ENCODE assay signal across 9 cellular contexts in the genomic region with DNA sequence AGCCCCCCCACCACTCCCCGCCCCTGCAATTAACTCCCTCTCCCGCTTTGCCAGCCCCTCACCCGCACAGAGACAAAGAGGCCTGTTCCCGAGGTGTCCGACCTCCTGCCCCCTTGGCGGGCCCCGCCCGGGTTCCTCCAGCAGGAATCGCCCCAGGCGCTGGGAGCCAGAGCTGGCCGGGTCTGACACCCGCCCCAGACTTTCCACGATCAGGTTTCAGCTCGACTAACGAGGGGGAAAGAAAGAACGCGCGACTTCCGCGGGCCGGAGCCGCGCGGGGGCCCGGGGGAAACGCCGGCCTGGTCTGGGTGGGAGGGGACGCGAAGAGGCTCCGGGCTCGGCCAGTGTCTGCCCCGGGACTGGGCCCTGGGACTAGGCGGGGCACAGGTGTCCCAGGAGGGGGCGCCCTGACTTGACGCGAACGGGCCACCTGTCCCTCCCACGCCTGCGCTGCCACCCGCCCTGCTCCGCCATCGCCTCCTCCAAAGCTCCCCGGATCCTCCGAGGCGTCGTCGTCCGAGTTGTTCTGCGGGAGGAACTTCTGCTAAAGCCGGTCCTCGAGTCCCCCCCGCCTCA. TPM values are rescaled to one million over a fixed set of nuclear protein-coding genes. Genes with fewer than 3 reads are reported as not detected.
A peak's percentile ranks its signal among the peaks of the same experiment; 100 is the strongest.
DNase-seq lines count a peak whose midpoint lies in the region; ATAC-seq, FAIRE-seq and TF ChIP-seq lines count a peak whose summit lies in the region.
"Had no signal": no experiment of that assay in that cellular context is flagged by ENCODE, and none has a peak within 500 bp of the region (broad histone marks: within the 10 kb centered on the region; RNA-seq: fewer than 3 reads in every experiment).

No MANE protein-coding gene starts in this region.

- no peak for TF ChIP-seq POLR2A in endothelial cell of umbilical vein (IDR thresholded peaks at IDR 0.05; ENCODE audit: low read depth, low read length)

- in situ Hi-C loops in GM13977 (cut with MboI; ENCODE audit: low pct_unique_long_range_greater_than_20kb, low sequenced_read_pairs, unreplicated experiment) = no loop called here

- peak overlapping the region; percentile 7 for H2AFZ ChIP-seq in endothelial cell of umbilical vein (ENCODE audit: low read depth, low read length)

- DNase-seq in 8988T (peak; percentile 88), GM13977 (ENCODE audit: low spot score) (peak; percentile 69), endothelial cell of umbilical vein (ENCODE audit: low read depth, low spot score) (peak; percentile 16), H4 (ENCODE audit: low spot score) (no peak)
- peak; percentile 65 for DNase-seq in activated CD4-positive, alpha-beta T cell treated with anti-CD3 and anti-CD28 coated beads, Interleukin-2, amount 10 ng/mL, durations not matched to agents 24 days and 14 days
- DNase-seq in stimulated activated naive CD8-positive, alpha-beta T cell treated with anti-CD3 and anti-CD28 coated beads, Interleukin-15, amount 100 ng/mL, for 72 hours = peak; percentile 39 to 42

- peaks cover 30% of the 10 kb centered on the region for H3K27me3 Mint-ChIP-seq in IgD-negative memory B cell
- peaks cover 47% of the 10 kb centered on the region for H3K27me3 Mint-ChIP-seq in activated CD4-positive, alpha-beta T cell treated with anti-CD3 and anti-CD28 coated beads, Interleukin-2, amount 10 ng/mL, durations not matched to agents 24 days and 14 days
- peaks cover 81% of the 10 kb centered on the region for H3K27me3 Mint-ChIP-seq in stimulated activated naive CD8-positive, alpha-beta T cell treated with anti-CD3 and anti-CD28 coated beads, Interleukin-15, amount 100 ng/mL, for 72 hours

- H3K4me3 Mint-ChIP-seq in IgD-negative memory B cell = peak overlapping the region in 3 of 4 donors; percentile 63 to 73 (median 71)
- no peak overlapping the region for H3K4me3 Mint-ChIP-seq in activated CD4-positive, alpha-beta T cell treated with anti-CD3 and anti-CD28 coated beads, Interleukin-2, amount 10 ng/mL, durations not matched to agents 24 days and 14 days
- peak overlapping the region; percentile 59 to 62 for H3K4me3 Mint-ChIP-seq in stimulated activated naive CD8-positive, alpha-beta T cell treated with anti-CD3 and anti-CD28 coated beads, Interleukin-15, amount 100 ng/mL, for 72 hours

- no peaks in the 10 kb centered on the region for H3K4me1 ChIP-seq in endothelial cell of umbilical vein (ENCODE audit: control insufficient read depth, extremely low read depth, insufficient read depth, low read length)
- H3K4me1 ChIP-seq in mucosa of stomach (ENCODE audit: control insufficient read depth, insufficient read depth, low read length) = peaks cover 21% of the 10 kb centered on the region

- H3K9ac ChIP-seq in endothelial cell of umbilical vein (replicated peaks; ENCODE audit: extremely low read depth, insufficient read depth, low read length) (peak overlapping the region; percentile 35), mucosa of stomach (ENCODE audit: low read length) (peak overlapping the region; percentile 48)

- no peak for FAIRE-seq in endothelial cell of umbilical vein (lab: Jason Lieb, UNC)
- FAIRE-seq: frontal cortex had no signal

- H3K4me1 Mint-ChIP-seq in IgD-negative memory B cell = peaks cover 0 to 1% (median 0%) of the 10 kb centered on the region in 3 donors
- no peaks in the 10 kb centered on the region for H3K4me1 Mint-ChIP-seq in activated CD4-positive, alpha-beta T cell treated with anti-CD3 and anti-CD28 coated beads, Interleukin-2, amount 10 ng/mL, durations not matched to agents 24 days and 14 days
- peaks cover 12% of the 10 kb centered on the region for H3K4me1 Mint-ChIP-seq in stimulated activated naive CD8-positive, alpha-beta T cell treated with anti-CD3 and anti-CD28 coated beads, Interleukin-15, amount 100 ng/mL, for 72 hours

- H3K27me3 ChIP-seq in endothelial cell of umbilical vein (ENCODE audit: control insufficient read depth in 2 of 2, insufficient read depth in 2 of 2, low read length in 2 of 2) = peaks cover 22 to 25% of the 10 kb centered on the region in 2 experiments
- peaks cover 6% of the 10 kb centered on the region for H3K27me3 ChIP-seq in mucosa of stomach (ENCODE audit: control insufficient read depth, insufficient read depth, low read length)

- no peaks in the 10 kb centered on the region for H3K36me3 Mint-ChIP-seq in IgD-negative memory B cell
- H3K36me3 Mint-ChIP-seq in activated CD4-positive, alpha-beta T cell treated with anti-CD3 and anti-CD28 coated beads, Interleukin-2, amount 10 ng/mL, durations not matched to agents 24 days and 14 days (ENCODE audit: low read depth) = no peaks in the 10 kb centered on the region

- H4K20me1 ChIP-seq in endothelial cell of umbilical vein (replicated peaks; ENCODE audit: control insufficient read depth, extremely low read depth, insufficient read depth, low read length) = no peaks in the 10 kb centered on the region

- H3K36me3 ChIP-seq in endothelial cell of umbilical vein (ENCODE audit: control insufficient read depth in 2 of 2, extremely low read depth in 1 of 2, insufficient read depth in 2 of 2, low read length in 2 of 2) (no peaks in the 10 kb centered on the region), mucosa of stomach (ENCODE audit: control insufficient read depth, insufficient read depth, low read length) (no peaks in the 10 kb centered on the region)

- H3K27ac Mint-ChIP-seq in IgD-negative memory B cell = no peak overlapping the region
- H3K27ac Mint-ChIP-seq in activated CD4-positive, alpha-beta T cell treated with anti-CD3 and anti-CD28 coated beads, Interleukin-2, amount 10 ng/mL, durations not matched to agents 24 days and 14 days = no peak overlapping the region
- no peak overlapping the region for H3K27ac Mint-ChIP-seq in stimulated activated naive CD8-positive, alpha-beta T cell treated with anti-CD3 and anti-CD28 coated beads, Interleukin-15, amount 100 ng/mL, for 72 hours

- peaks cover 0 to 2% (median 0%) of the 10 kb centered on the region in 3 donors for H3K9me3 Mint-ChIP-seq in IgD-negative memory B cell
- H3K9me3 Mint-ChIP-seq in activated CD4-positive, alpha-beta T cell treated with anti-CD3 and anti-CD28 coated beads, Interleukin-2, amount 10 ng/mL, durations not matched to agents 24 days and 14 days = no peaks in the 10 kb centered on the region
- no peaks in the 10 kb centered on the region for H3K9me3 Mint-ChIP-seq in stimulated activated naive CD8-positive, alpha-beta T cell treated with anti-CD3 and anti-CD28 coated beads, Interleukin-15, amount 100 ng/mL, for 72 hours

- no peaks in the 10 kb centered on the region for H3K79me2 ChIP-seq in endothelial cell of umbilical vein (ENCODE audit: control insufficient read depth, insufficient read depth, low read length)

- intact Hi-C loops in activated CD4-positive, alpha-beta T cell treated with anti-CD3 and anti-CD28 coated beads, Interleukin-2, amount 10 ng/mL, durations not matched to agents 24 days and 14 days (cut with micrococcal nuclease) = no loop called here
- intact Hi-C loops in endothelial cell of umbilical vein (cut with micrococcal nuclease) = loop anchor here (2.0 kb wide), 1 partner anchor 54 kb away; no protein-coding TSS in a partner anchor

- TF ChIP-seq CTCF in GM13977 (IDR thresholded peaks at IDR 0.05; ENCODE audit: extremely low read depth, insufficient read depth, missing control alignments) (peak; percentile 53), endothelial cell of umbilical vein (IDR thresholded peaks at IDR 0.05; ENCODE audit: extremely low read depth in 1 of 2, insufficient read depth in 1 of 2, low read depth in 1 of 2, low read length in 2 of 2) (peak; percentile 16 to 48)

- BruUV-seq in endothelial cell of umbilical vein (replicated peaks; lab: Mats Ljungman, UMichigan) = no TSS peak

- peak overlapping the region; percentile 48 for H3K4me2 ChIP-seq in endothelial cell of umbilical vein (ENCODE audit: insufficient read depth, low read length)

- H3K9me1 ChIP-seq in endothelial cell of umbilical vein (replicated peaks; ENCODE audit: control insufficient read depth, extremely low read depth, insufficient read depth, low read length) = no peaks in the 10 kb centered on the region

- CTCF ChIA-PET in endothelial cell of umbilical vein (lab: Charles Lee) = interaction anchor here (1.3 to 3.2 kb wide), 5 partner anchors 9 to 92 kb away, joined by 3 to 14 read pairs (median 4); partner anchors contain the start of gene SERTAD4

- H3K9me3 ChIP-seq in endothelial cell of umbilical vein (replicated peaks; ENCODE audit: control insufficient read depth, insufficient read depth, low read length) (no peaks in the 10 kb centered on the region), mucosa of stomach (ENCODE audit: control insufficient read depth, low read length) (no peaks in the 10 kb centered on the region)

- ATAC-seq in stimulated activated naive CD8-positive, alpha-beta T cell treated with anti-CD3 and anti-CD28 coated beads, Interleukin-15, amount 100 ng/mL, for 72 hours = peak; percentile 78

- H3K27ac ChIP-seq in endothelial cell of umbilical vein (ENCODE audit: insufficient read depth, low read depth, low read length) = no peak overlapping the region

- H3K4me3 ChIP-seq in endothelial cell of umbilical vein (replicated peaks in 1 of 3; ENCODE audit: insufficient read depth in 1 of 3, low read depth in 1 of 3, low read length in 3 of 3) (peak overlapping the region in 2 of 3 experiments; percentile 5 to 31), mucosa of stomach (ENCODE audit: low read length) (peak overlapping the region; percentile 1)

- POLR2A ChIA-PET in endothelial cell of umbilical vein (lab: Charles Lee) = interaction anchor here (1.1 kb wide), 1 partner anchor 81 kb away, joined by 3 read pairs; no protein-coding TSS in a partner anchor

- dilution Hi-C loops in endothelial cell of umbilical vein (cut with MboI; ENCODE audit: extremely low pct_ligation_motif_present, low sequenced_read_pairs) = no loop called here

RNA-seq across cellular contexts. Expression of gene HHAT, which starts 36.3 kb away (rescaled TPM):
- 6.3 TPM for polyA plus RNA-seq in IgD-negative memory B cell
- 0.47 and 0.69 TPM in 2 replicates for total RNA-seq in activated CD4-positive, alpha-beta T cell treated with anti-CD3 and anti-CD28 coated beads, Interleukin-2, amount 10 ng/mL, durations not matched to agents 24 days and 14 days
- 2.4 TPM in 2 replicates for total RNA-seq in endothelial cell of umbilical vein
- polyA plus RNA-seq in endothelial cell of umbilical vein = 4.3 TPM in 2 replicates
- polyA plus RNA-seq in endothelial cell of umbilical vein (2011; cell fraction: cytosol; rRNA removed) = 2.0 and 2.6 TPM in 2 replicates
- 2.9 and 3.3 TPM in 2 replicates for polyA plus RNA-seq in endothelial cell of umbilical vein (2011; cell fraction: nucleus; rRNA removed)
- 1.0 and 1.2 TPM in 2 replicates for polyA plus RNA-seq in endothelial cell of umbilical vein (2012)
- polyA minus RNA-seq in endothelial cell of umbilical vein = 4.6 and 5.0 TPM in 2 replicates
- not detected for polyA minus RNA-seq in endothelial cell of umbilical vein (2011; cell fraction: cytosol; rRNA and poly(A)+ RNA removed)
- polyA minus RNA-seq in endothelial cell of umbilical vein (2011; cell fraction: nucleus; rRNA and poly(A)+ RNA removed) = 9.8 and 11.1 TPM in 2 replicates
- total RNA-seq in H4 (2014; rRNA removed; shearing (Covaris generic)) = 3.3 and 4.0 TPM in 2 replicates

RNA-seq across cellular contexts. Expression of gene SERTAD4, which starts 59.8 kb away (rescaled TPM):
- polyA plus RNA-seq in IgD-negative memory B cell = not detected
- total RNA-seq in activated CD4-positive, alpha-beta T cell treated with anti-CD3 and anti-CD28 coated beads, Interleukin-2, amount 10 ng/mL, durations not matched to agents 24 days and 14 days = not detected in 2 replicates
- 11.3 and 11.9 TPM in 2 replicates for total RNA-seq in endothelial cell of umbilical vein
- polyA plus RNA-seq in endothelial cell of umbilical vein = 3.5 and 4.0 TPM in 2 replicates
- 6.1 and 6.5 TPM in 2 replicates for polyA plus RNA-seq in endothelial cell of umbilical vein (2011; cell fraction: cytosol; rRNA removed)
- polyA plus RNA-seq in endothelial cell of umbilical vein (2011; cell fraction: nucleus; rRNA removed) = 9.8 and 12.5 TPM in 2 replicates
- 1.7 and 2.3 TPM in 2 replicates for polyA plus RNA-seq in endothelial cell of umbilical vein (2012)
- 4.6 and 8.0 TPM in 2 replicates for polyA minus RNA-seq in endothelial cell of umbilical vein
- polyA minus RNA-seq in endothelial cell of umbilical vein (2011; cell fraction: cytosol; rRNA and poly(A)+ RNA removed) = not detected
- 5.9 and 8.8 TPM in 2 replicates for polyA minus RNA-seq in endothelial cell of umbilical vein (2011; cell fraction: nucleus; rRNA and poly(A)+ RNA removed)
- 3.7 and 8.3 TPM in 2 replicates for total RNA-seq in H4 (2014; rRNA removed; shearing (Covaris generic))
